In genomic region chr16:9159839-9160550, GRCh38 we compare ENCODE assay signal across 8 cellular contexts.
DNase-seq lines count a peak whose midpoint lies in the region; ATAC-seq and TF ChIP-seq lines count a peak whose summit lies in the region.

No MANE protein-coding gene starts in this region.

- H3K4me1 ChIP-seq in gastroesophageal sphincter: peaks cover 0 to 6% (median 0%) of the 10 kb centered on the region in 3 donors
- H3K4me1 ChIP-seq in ovary (ENCODE audit: insufficient read depth): no peaks in the 10 kb centered on the region

- ATAC-seq in activated CD8-positive, alpha-beta memory T cell treated with anti-CD3 and anti-CD28 coated beads, Interleukin-2, amount 10 ng/mL, durations not matched to agents 7 days and 5 days: peak; percentile 42
- ATAC-seq in gastroesophageal sphincter (no peak), T-helper 17 cell (no peak)

- peaks cover 21% of the 10 kb centered on the region for H3K27me3 Mint-ChIP-seq in activated CD8-positive, alpha-beta memory T cell treated with anti-CD3 and anti-CD28 coated beads, Interleukin-2, amount 10 ng/mL, durations not matched to agents 7 days and 5 days
- H3K27me3 Mint-ChIP-seq in T-helper 17 cell: peaks cover 30% of the 10 kb centered on the region

- no peaks in the 10 kb centered on the region for H3K9me3 Mint-ChIP-seq in activated CD8-positive, alpha-beta memory T cell treated with anti-CD3 and anti-CD28 coated beads, Interleukin-2, amount 10 ng/mL, durations not matched to agents 7 days and 5 days (ENCODE audit: low read depth)

- H3K4me3 ChIP-seq in AG09309 (ENCODE audit: control insufficient read depth, low read depth, low read length) (no peak overlapping the region), GM12875 (ENCODE audit: low read depth, low read length) (no peak overlapping the region), gastroesophageal sphincter (no peak overlapping the region), ovary (no peak overlapping the region)

- CTCF ChIA-PET in activated CD8-positive, alpha-beta memory T cell treated with anti-CD3 and anti-CD28 coated beads, Interleukin-2, amount 10 ng/mL, durations not matched to agents 7 days and 5 days (lab: Charles Lee): interaction anchor here (1.0 kb wide), 1 partner anchor 21 kb away, joined by 5 read pairs; no protein-coding TSS in a partner anchor

- no peaks in the 10 kb centered on the region for H3K36me3 Mint-ChIP-seq in activated CD8-positive, alpha-beta memory T cell treated with anti-CD3 and anti-CD28 coated beads, Interleukin-2, amount 10 ng/mL, durations not matched to agents 7 days and 5 days
- no peaks in the 10 kb centered on the region for H3K36me3 Mint-ChIP-seq in T-helper 17 cell (ENCODE audit: low read depth)

- H3K36me3 ChIP-seq in gastroesophageal sphincter (no peaks in the 10 kb centered on the region), ovary (no peaks in the 10 kb centered on the region)

- intact Hi-C loops in ovary (cut with DNase I): no loop called here

- no peak overlapping the region for H3K4me3 Mint-ChIP-seq in activated CD8-positive, alpha-beta memory T cell treated with anti-CD3 and anti-CD28 coated beads, Interleukin-2, amount 10 ng/mL, durations not matched to agents 7 days and 5 days
- H3K4me3 Mint-ChIP-seq in T-helper 17 cell: no peak overlapping the region

- DNase-seq in AG09309 (ENCODE audit: low read depth): no peak
- peak; percentile 56 for DNase-seq in NCI-H2107 treated with DMSO at 0.1 percent for 48 hours (lab: John Stamatoyannopoulos, UW; ENCODE audit: unreplicated experiment)
- DNase-seq in activated CD8-positive, alpha-beta memory T cell treated with anti-CD3 and anti-CD28 coated beads, Interleukin-2, amount 10 ng/mL, durations not matched to agents 7 days and 5 days: peak; percentile 50
- peak in 3 of 5 donors; percentile 28 to 45 (median 43) for DNase-seq in ovary
- DNase-seq in NCI-H526 treated with DMSO at 0.1 percent for 48 hours (lab: John Stamatoyannopoulos, UW): no peak
- DNase-seq in T-helper 17 cell: no peak

- WGBS in gastroesophageal sphincter (ENCODE audit: low coverage in 1 of 2), 2 donors: 0% methylated on average over 3 to 4 of the region's 15 CpGs
- WGBS in ovary, 3 donors: 10 to 12% (median 11%) methylated on average over 15 of the region's 15 CpGs

- H3K4me1 Mint-ChIP-seq in activated CD8-positive, alpha-beta memory T cell treated with anti-CD3 and anti-CD28 coated beads, Interleukin-2, amount 10 ng/mL, durations not matched to agents 7 days and 5 days: no peaks in the 10 kb centered on the region
- peaks cover 5% of the 10 kb centered on the region for H3K4me1 Mint-ChIP-seq in T-helper 17 cell

- TF ChIP-seq EP300 in gastroesophageal sphincter (IDR thresholded peaks at IDR 0.05) (no peak), ovary (IDR thresholded peaks at IDR 0.05) (no peak)

- H3K9me3 ChIP-seq in gastroesophageal sphincter: no peaks in the 10 kb centered on the region
- no peaks in the 10 kb centered on the region for H3K9me3 ChIP-seq in ovary
- no peaks in the 10 kb centered on the region for H3K9me3 ChIP-seq in T-helper 17 cell (ENCODE audit: control insufficient read depth, low read length, poor library complexity, severe bottlenecking)

- TF ChIP-seq CTCF in AG09309 (IDR thresholded peaks at IDR 0.05; ENCODE audit: control insufficient read depth, insufficient read depth, low read depth, low read length, missing control alignments): peak; percentile 86
- TF ChIP-seq CTCF in GM12875 (IDR thresholded peaks at IDR 0.05; ENCODE audit: borderline replicate concordance, insufficient read depth, low read depth, low read length): peak; percentile 67
- peak in 3 of 4 experiments; percentile 59 to 67 (median 61) for TF ChIP-seq CTCF in gastroesophageal sphincter (IDR thresholded peaks at IDR 0.05)
- TF ChIP-seq CTCF in ovary (IDR thresholded peaks at IDR 0.05): no peak

- H3K27me3 ChIP-seq in gastroesophageal sphincter (peaks cover 23% of the 10 kb centered on the region), ovary (no peaks in the 10 kb centered on the region)

- H3K27ac ChIP-seq in gastroesophageal sphincter (no peak overlapping the region), ovary (no peak overlapping the region)

- H3K27ac Mint-ChIP-seq in activated CD8-positive, alpha-beta memory T cell treated with anti-CD3 and anti-CD28 coated beads, Interleukin-2, amount 10 ng/mL, durations not matched to agents 7 days and 5 days: no peak overlapping the region
- H3K27ac Mint-ChIP-seq in T-helper 17 cell: no peak overlapping the region

- no peak for TF ChIP-seq POLR2A in gastroesophageal sphincter (IDR thresholded peaks at IDR 0.05)
- no peak for TF ChIP-seq POLR2A in ovary (IDR thresholded peaks at IDR 0.05)

Comparison
In these comparisons a context has a peak if more than half of its experiments do, and no peak if none do; other contexts are left out.
1. DNase-seq: peak in NCI-H2107 treated with DMSO at 0.1 percent for 48 hours (single experiment), activated CD8-positive, alpha-beta memory T cell treated with anti-CD3 and anti-CD28 coated beads, Interleukin-2, amount 10 ng/mL, durations not matched to agents 7 days and 5 days (single experiment) and ovary (3 of 5); none in AG09309 (single experiment), NCI-H526 treated with DMSO at 0.1 percent for 48 hours (single experiment) and T-helper 17 cell (0 of 3).
2. CTCF ChIP-seq: peak in AG09309 (single experiment), GM12875 (single experiment) and gastroesophageal sphincter (3 of 4); none in ovary (0 of 3).